ENCODE assay signal across 23 cellular contexts in the genomic region with DNA sequence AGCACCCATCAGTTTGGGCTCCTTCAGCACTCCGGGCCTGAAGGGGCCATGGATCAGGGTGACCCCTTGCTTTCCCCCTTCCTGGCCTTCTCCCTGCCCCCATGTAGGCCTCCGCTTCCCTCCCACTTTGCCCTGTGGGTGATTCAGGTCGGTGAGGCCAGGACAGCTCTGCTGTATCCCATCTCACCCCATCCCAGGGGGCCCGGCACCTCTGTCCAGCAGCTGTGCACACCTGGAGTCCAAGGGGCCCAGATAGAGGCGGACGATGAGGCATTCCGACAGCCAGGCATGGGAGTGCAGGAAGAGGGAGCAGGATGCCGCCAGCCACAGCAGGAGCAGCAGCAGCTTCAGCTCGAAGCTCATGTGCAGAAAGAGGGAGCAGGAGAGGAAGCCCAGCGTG. TPM values are rescaled to one million over a fixed set of nuclear protein-coding genes. Genes with fewer than 3 reads are reported as not detected.
"Had no signal": no experiment of that assay in that cellular context is flagged by ENCODE, and none has a peak within 500 bp of the region (broad histone marks: within the 10 kb centered on the region; RNA-seq: fewer than 3 reads in every experiment).

No MANE protein-coding gene starts in this region.

- ATAC-seq: effector memory CD8-positive, alpha-beta T cell; gastrocnemius medialis; heart right ventricle; left ventricle myocardium superior; pancreas; right cardiac atrium; stimulated activated memory B cell treated with anti-CD40 and anti-IgM and Interleukin-4, amounts not matched to agents 10 μg/mL and 1 μg/mL and 100 μg/mL, for 72 hours had no signal

- H3K4me3 ChIP-seq: esophagus muscularis mucosa, gastrocnemius medialis, heart right ventricle, pancreas, smooth muscle cell, tibial artery, upper lobe of left lung, uterus had no signal

- H3K27ac ChIP-seq: epithelial cell of prostate, esophagus muscularis mucosa, gastrocnemius medialis, heart right ventricle, pancreas, tibial artery, upper lobe of left lung, uterus had no signal

- FAIRE-seq: colon, pancreas had no signal

- H3K4me2 ChIP-seq: smooth muscle cell had no signal

- H3K9me3 ChIP-seq: esophagus muscularis mucosa, gastrocnemius medialis, heart right ventricle, pancreas, tibial artery, upper lobe of left lung, uterus had no signal

- H3K27me3 ChIP-seq: pancreas, upper lobe of left lung, uterus had no signal

- DNase-seq: cerebellar nuclear complex; effector memory CD8-positive, alpha-beta T cell; gastrocnemius medialis; heart right ventricle; hypothalamus; islet precursor cell; left ventricle myocardium superior; mesendoderm; naive B cell; nucleus accumbens; stimulated activated CD4-positive, alpha-beta T cell treated with anti-CD3 and anti-CD28 coated beads, Interleukin-4, amount 100 ng/mL, for 1 hour; stimulated activated CD8-positive, alpha-beta memory T cell treated with anti-CD3 and anti-CD28 coated beads, Interleukin-4, amount 100 ng/mL, for 48 hours; tibial artery; uterus had no signal

- H3K4me1 ChIP-seq: gastrocnemius medialis, pancreas, tibial artery, uterus had no signal

- H3K36me3 ChIP-seq: gastrocnemius medialis, pancreas, tibial artery, uterus had no signal

RNA-seq across cellular contexts. Expression of gene ADCY4, which starts 12.2 kb away (rescaled TPM):
- polyA plus RNA-seq: neural cell, smooth muscle cell had no signal

RNA-seq across cellular contexts. Expression of gene CIDEB, which starts 14.9 kb away (rescaled TPM):
- total RNA-seq: smooth muscle cell had no signal
- polyA plus RNA-seq: neural cell, smooth muscle cell had no signal

RNA-seq across cellular contexts. Expression of gene RIPK3, which starts 17.1 kb away (rescaled TPM):
- polyA plus RNA-seq: neural cell, smooth muscle cell had no signal
